Comparison of ENCODE assay signal across 14 cellular contexts in the genomic region with DNA sequence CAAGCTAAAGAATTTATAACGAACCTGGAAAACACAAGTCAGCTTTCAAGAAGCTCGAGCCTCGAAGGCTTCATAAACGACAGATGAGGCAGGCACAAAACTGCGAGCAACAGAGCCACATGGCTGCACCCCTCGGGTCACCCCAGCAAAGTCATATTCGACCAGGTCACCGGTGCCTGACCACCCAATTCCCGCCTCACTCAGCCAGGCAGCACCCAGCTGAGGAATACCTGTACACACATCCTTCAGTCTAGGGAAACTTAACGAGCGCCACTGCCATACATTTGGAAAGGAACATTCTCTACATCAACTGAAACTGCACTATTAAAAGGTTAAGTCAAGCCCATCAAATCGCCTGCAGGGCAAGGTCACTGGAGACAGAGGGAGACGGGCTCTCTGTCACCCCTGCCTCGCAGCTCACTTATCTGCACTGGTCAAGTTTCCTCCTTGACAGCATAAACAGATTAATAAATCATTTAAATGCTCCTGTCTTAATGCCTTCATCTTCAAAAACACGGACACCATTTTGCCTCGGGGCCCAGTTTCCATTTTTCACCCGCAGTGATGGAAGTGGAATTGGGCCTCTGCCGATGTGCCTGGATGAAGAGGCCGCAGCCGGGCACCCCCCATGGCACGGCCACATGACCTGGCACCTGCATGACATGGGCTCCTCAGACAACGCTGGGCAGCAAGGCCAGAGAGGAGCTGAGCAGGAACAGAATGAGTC.
"Had no signal": no experiment of that assay in that cellular context is flagged by ENCODE, and none has a peak within 500 bp of the region (broad histone marks: within the 10 kb centered on the region; RNA-seq: fewer than 3 reads in every experiment).

No MANE protein-coding gene starts in this region.

- ATAC-seq: heart left ventricle, left ventricle myocardium superior had no signal

- H3K9ac ChIP-seq: SK-N-SH had no signal

- H3K27ac ChIP-seq: heart left ventricle had no signal

- H3K9me3 Mint-ChIP-seq: activated CD4-positive, alpha-beta T cell treated with anti-CD3 and anti-CD28 coated beads, Interleukin-2, amount 10 ng/mL, durations not matched to agents 7 days and 5 days had no signal

- H3K4me3 ChIP-seq: heart left ventricle had no signal

- H3K9me3 ChIP-seq: heart left ventricle, SK-N-SH had no signal

- H3K27ac Mint-ChIP-seq: activated CD4-positive, alpha-beta T cell treated with anti-CD3 and anti-CD28 coated beads, Interleukin-2, amount 10 ng/mL, durations not matched to agents 7 days and 5 days had no signal

- DNase-seq: activated CD4-positive, alpha-beta T cell treated with anti-CD3 and anti-CD28 coated beads, Interleukin-2, amount 10 ng/mL, durations not matched to agents 7 days and 5 days; activated CD4-positive, CD25-positive, alpha-beta regulatory T cell; activated T-cell treated with anti-CD3 and anti-CD28 coated beads, Interleukin-2, amount 50 U/mL, for 1 hour; effector CD4-positive, alpha-beta T cell; left ventricle myocardium superior; SK-N-SH; stimulated activated CD4-positive, alpha-beta T cell treated with anti-CD3 and anti-CD28 coated beads, Interleukin-1b, Interleukin-23, amount 100 ng/mL, for 48 hours; stimulated activated naive CD4-positive, alpha-beta T cell; T-helper 1 cell; trophoblast cell had no signal

- H3K4me3 Mint-ChIP-seq: activated CD4-positive, alpha-beta T cell treated with anti-CD3 and anti-CD28 coated beads, Interleukin-2, amount 10 ng/mL, durations not matched to agents 7 days and 5 days had no signal

- FAIRE-seq: bronchial epithelial cell, colon, frontal cortex had no signal

- H3K4me1 Mint-ChIP-seq: activated CD4-positive, alpha-beta T cell treated with anti-CD3 and anti-CD28 coated beads, Interleukin-2, amount 10 ng/mL, durations not matched to agents 7 days and 5 days had no signal
